ENCODE assay signal across 8 cellular contexts in the genomic region with DNA sequence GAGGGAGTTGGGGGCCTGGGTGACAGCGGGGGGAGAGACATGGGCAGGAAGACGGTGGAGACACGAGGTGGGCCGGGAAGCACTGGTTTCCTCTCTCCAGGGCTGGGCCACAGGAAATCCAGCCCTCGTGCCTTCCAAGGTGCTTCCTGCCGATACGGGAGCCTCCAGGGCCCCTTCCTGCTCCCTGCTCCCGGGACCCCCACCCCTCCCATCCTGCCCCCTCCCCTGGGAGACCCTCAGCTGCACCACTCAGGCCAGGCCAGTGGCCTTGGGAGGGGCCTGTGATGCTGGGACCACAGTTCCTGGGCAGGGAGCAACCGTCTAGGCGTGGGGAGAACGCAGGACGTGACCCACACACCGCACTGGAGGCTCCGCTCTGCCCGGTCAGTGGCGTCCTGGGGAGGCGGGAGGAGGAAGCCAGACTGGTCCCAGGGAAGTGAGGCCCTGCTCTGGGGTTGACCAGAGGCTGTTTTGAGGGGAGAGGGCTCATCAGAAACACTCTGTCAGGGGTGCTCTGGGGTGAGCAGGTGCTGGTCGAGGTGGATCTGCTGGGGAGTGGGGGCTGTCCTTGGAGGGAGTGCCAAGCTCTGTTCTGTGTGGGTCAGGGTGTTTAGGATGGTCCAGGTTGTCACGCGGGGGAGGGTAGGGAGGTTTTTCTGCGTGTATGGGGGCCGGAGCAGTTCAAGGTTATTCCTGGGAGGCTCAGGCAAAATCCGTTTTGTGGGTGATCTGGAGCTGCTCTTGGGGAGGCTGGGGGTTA. TPM values are rescaled to one million over a fixed set of nuclear protein-coding genes. Genes with fewer than 3 reads are reported as not detected.
A peak's percentile ranks its signal among the peaks of the same experiment; 100 is the strongest.
DNase-seq lines count a peak whose midpoint lies in the region; ATAC-seq and TF ChIP-seq lines count a peak whose summit lies in the region.

Gene SHANK3, plus strand, starts transcription at position 353 of the 760 bp plus-strand sequence.

- H3K4me3 ChIP-seq in CD8-positive, alpha-beta memory T cell (ENCODE audit: low read length), result no peak within 1 kb of the TSS
- H3K4me3 ChIP-seq in WERI-Rb-1 (ENCODE audit: low read depth, low read length), result peak within 1 kb of the TSS; percentile 37
- peak within 1 kb of the TSS; percentile 12 to 28 for H3K4me3 ChIP-seq in prostate gland

- POLR2A ChIA-PET in CD8-positive, alpha-beta memory T cell (lab: Charles Lee), result interaction anchor here (0.6 to 1.0 kb wide), 2 partner anchors 25 to 145 kb away, joined by 3 to 4 read pairs; no protein-coding TSS in a partner anchor

- no peak within 1 kb of the TSS for H3K27ac ChIP-seq in CD8-positive, alpha-beta memory T cell (ENCODE audit: low read depth, low read length)
- H3K27ac ChIP-seq in WERI-Rb-1 (no peak within 1 kb of the TSS), prostate gland (no peak within 1 kb of the TSS)

- H3K27me3 Mint-ChIP-seq in CD8-positive, alpha-beta memory T cell, result peaks cover 31 to 55% of the 10 kb centered on the region in 2 donors

- CTCF ChIA-PET in CD8-positive, alpha-beta memory T cell (lab: Charles Lee), result no interaction called here

- ATAC-seq in left cardiac atrium (peak; percentile 70 to 82), HG03565 (IDR thresholded peaks at IDR 0.05; ENCODE audit: unreplicated experiment) (no peak)

- DNase-seq in CD8-positive, alpha-beta memory T cell, result no peak
- DNase-seq in WERI-Rb-1 (no peak), left cardiac atrium (peak; percentile 89), prostate gland (ENCODE audit: low spot score) (no peak), SKM-1 treated with dmso at 0.1 percent for 144 hours (lab: John Stamatoyannopoulos, UW; ENCODE audit: unreplicated experiment) (no peak), NCI-H524 treated with DMSO at 0.1 percent for 48 hours (lab: John Stamatoyannopoulos, UW) (no peak), HUDEP-2 (lab: John Stamatoyannopoulos, UW; ENCODE audit: unreplicated experiment in 76 of 76) (no peak)

- H3K9me3 Mint-ChIP-seq in CD8-positive, alpha-beta memory T cell, result no peaks in the 10 kb centered on the region

- peak within 1 kb of the TSS in 2 of 8 donors; percentile 54 to 74 for H3K27ac Mint-ChIP-seq in CD8-positive, alpha-beta memory T cell

- no peak for TF ChIP-seq CTCF in WERI-Rb-1 (IDR thresholded peaks at IDR 0.05; ENCODE audit: low read depth, low read length)
- no peak for TF ChIP-seq CTCF in prostate gland (IDR thresholded peaks at IDR 0.05)

- WGBS in prostate gland, result 61% methylated on average over 23 of the region's 23 CpGs

- H3K4me1 Mint-ChIP-seq in CD8-positive, alpha-beta memory T cell, result peaks cover 9 to 25% (median 12%) of the 10 kb centered on the region in 3 donors

- H3K27me3 ChIP-seq in CD8-positive, alpha-beta memory T cell (ENCODE audit: insufficient read depth, low read length, poor library complexity, severe bottlenecking), result peaks cover 23% of the 10 kb centered on the region
- H3K27me3 ChIP-seq in WERI-Rb-1 (ENCODE audit: insufficient read depth, low read depth, severe bottlenecking) (peaks cover 3% of the 10 kb centered on the region), prostate gland (replicated peaks; ENCODE audit: insufficient read depth) (no peaks in the 10 kb centered on the region)

- intact Hi-C loops in left cardiac atrium (cut with DNase I), result no loop called here
- intact Hi-C loops in prostate gland (cut with DNase I), result no loop called here

- H3K4me3 Mint-ChIP-seq in CD8-positive, alpha-beta memory T cell, result peak within 1 kb of the TSS in 6 of 7 donors; percentile 57 to 89 (median 64)

- no peaks in the 10 kb centered on the region for H3K36me3 ChIP-seq in CD8-positive, alpha-beta memory T cell (ENCODE audit: insufficient read depth, low read length)
- H3K36me3 ChIP-seq in WERI-Rb-1 (no peaks in the 10 kb centered on the region), prostate gland (no peaks in the 10 kb centered on the region)

- TF ChIP-seq POLR2A in prostate gland (IDR thresholded peaks at IDR 0.05), result no peak

- peaks cover 11% of the 10 kb centered on the region for H3K4me1 ChIP-seq in CD8-positive, alpha-beta memory T cell (ENCODE audit: insufficient read depth, low read length)
- peaks cover 3% of the 10 kb centered on the region for H3K4me1 ChIP-seq in prostate gland (replicated peaks)

- no peaks in the 10 kb centered on the region for H3K9me3 ChIP-seq in CD8-positive, alpha-beta memory T cell (ENCODE audit: low read length)
- H3K9me3 ChIP-seq in WERI-Rb-1 (ENCODE audit: severe bottlenecking) (no peaks in the 10 kb centered on the region), prostate gland (no peaks in the 10 kb centered on the region)

- H3K36me3 Mint-ChIP-seq in CD8-positive, alpha-beta memory T cell, result no peaks in the 10 kb centered on the region

RNA-seq across cellular contexts. Expression of gene SHANK3, which starts in this region (rescaled TPM):
- under 1 TPM; 0.07 TPM for total RNA-seq in CD8-positive, alpha-beta memory T cell
- polyA plus RNA-seq in CD8-positive, alpha-beta memory T cell, result not detected
- 10 to 100 TPM; 19.5 to 34.1 TPM for total RNA-seq in left cardiac atrium
- 10 to 100 TPM in 1 of 2 donors, 1 to 10 TPM in 1; 9.1 to 18.3 TPM for total RNA-seq in prostate gland

Comparison
In these comparisons a context has a peak if more than half of its experiments do, and no peak if none do; other contexts are left out.
1. RNA of gene SHANK3 (total RNA-seq): 19.5 to 34.1 TPM in left cardiac atrium and 9.1 to 18.3 TPM in prostate gland; 0.07 TPM in CD8-positive, alpha-beta memory T cell; every median in the first group is over 4 times any median in the second.